Comparison of ENCODE assay signal across 10 cellular contexts in genomic region chr3:44995142-44995770, GRCh38. TPM values are rescaled to one million over a fixed set of nuclear protein-coding genes. Genes with fewer than 3 reads are reported as not detected.
DNase-seq lines count a peak whose midpoint lies in the region; ATAC-seq lines count a peak whose summit lies in the region.
"Had no signal": no experiment of that assay in that cellular context is flagged by ENCODE, and none has a peak within 500 bp of the region (broad histone marks: within the 10 kb centered on the region; RNA-seq: fewer than 3 reads in every experiment).

No MANE protein-coding gene starts in this region.

- H3K36me3 Mint-ChIP-seq in stimulated activated memory B cell treated with anti-CD40 and anti-IgM and Interleukin-4, amounts not matched to agents 10 μg/mL and 1 μg/mL and 100 μg/mL, for 72 hours: peaks cover 71% of the 10 kb centered on the region

- DNase-seq in Caki2 (ENCODE audit: low read depth) (peak; percentile 75), NCI-H1417 treated with DMSO at 0.1 percent for 48 hours (lab: John Stamatoyannopoulos, UW) (peak; percentile 20), caudate nucleus (lab: John Stamatoyannopoulos, UW) (peak in 4 of 61 donors; percentile 5 to 50 (median 14)), myocyte (ENCODE audit: low read depth) (peak; percentile 41), HUDEP-2 (lab: John Stamatoyannopoulos, UW; ENCODE audit: unreplicated experiment in 76 of 76) (no peak)
- no peak for DNase-seq in activated CD4-positive, alpha-beta T cell treated with anti-CD3 and anti-CD28 coated beads, Interleukin-2, amount 50 U/mL, for 48 hours
- DNase-seq: activated CD4-positive, alpha-beta memory T cell treated with anti-CD3 and anti-CD28 coated beads for 36 hours had no signal

- peak overlapping the region; percentile 24 for H3K27ac ChIP-seq in caudate nucleus (ENCODE audit: low read depth, low read length)

- H3K27ac Mint-ChIP-seq in stimulated activated memory B cell treated with anti-CD40 and anti-IgM and Interleukin-4, amounts not matched to agents 10 μg/mL and 1 μg/mL and 100 μg/mL, for 72 hours: no peak overlapping the region

- no peaks in the 10 kb centered on the region for H3K27me3 Mint-ChIP-seq in stimulated activated memory B cell treated with anti-CD40 and anti-IgM and Interleukin-4, amounts not matched to agents 10 μg/mL and 1 μg/mL and 100 μg/mL, for 72 hours
- H3K27me3 Mint-ChIP-seq: activated CD4-positive, alpha-beta memory T cell treated with anti-CD3 and anti-CD28 coated beads for 36 hours had no signal

- H3K9me3 Mint-ChIP-seq in stimulated activated memory B cell treated with anti-CD40 and anti-IgM and Interleukin-4, amounts not matched to agents 10 μg/mL and 1 μg/mL and 100 μg/mL, for 72 hours: no peaks in the 10 kb centered on the region
- H3K9me3 Mint-ChIP-seq: activated CD4-positive, alpha-beta memory T cell treated with anti-CD3 and anti-CD28 coated beads for 36 hours had no signal

- no peak for ATAC-seq in GM21381 (IDR thresholded peaks at IDR 0.05; ENCODE audit: unreplicated experiment)
- no peak for ATAC-seq in stimulated activated memory B cell treated with anti-CD40 and anti-IgM and Interleukin-4, amounts not matched to agents 10 μg/mL and 1 μg/mL and 100 μg/mL, for 72 hours
- ATAC-seq: GM12878 had no signal

- H3K4me3 Mint-ChIP-seq in stimulated activated memory B cell treated with anti-CD40 and anti-IgM and Interleukin-4, amounts not matched to agents 10 μg/mL and 1 μg/mL and 100 μg/mL, for 72 hours: no peak overlapping the region
- H3K4me3 Mint-ChIP-seq: activated CD4-positive, alpha-beta memory T cell treated with anti-CD3 and anti-CD28 coated beads for 36 hours had no signal

- in situ Hi-C loops in Caki2 (cut with HindIII; ENCODE audit: low pct_unique_long_range_greater_than_20kb, low sequenced_read_pairs): no loop called here

- H3K4me1 Mint-ChIP-seq in stimulated activated memory B cell treated with anti-CD40 and anti-IgM and Interleukin-4, amounts not matched to agents 10 μg/mL and 1 μg/mL and 100 μg/mL, for 72 hours: peaks cover 8% of the 10 kb centered on the region

RNA-seq across cellular contexts. Expression of gene EXOSC7, which starts 19.2 kb away (rescaled TPM):
- total RNA-seq in Caki2 (2014; rRNA removed; shearing (Covaris generic); ENCODE audit: low replicate concordance): 24.0 and 28.1 TPM in 2 replicates
- total RNA-seq in myocyte: 66.9 and 93.0 TPM in 2 replicates
- polyA plus RNA-seq in myocyte (2012): 77.1 TPM

RNA-seq across cellular contexts. Expression of gene ZDHHC3, which starts 19.3 kb away (rescaled TPM):
- 56.6 and 76.1 TPM in 2 replicates for total RNA-seq in Caki2 (2014; rRNA removed; shearing (Covaris generic); ENCODE audit: low replicate concordance)
- 60.7 and 66.0 TPM in 2 replicates for total RNA-seq in myocyte
- 65.2 TPM for polyA plus RNA-seq in myocyte (2012)

RNA-seq across cellular contexts. Expression of gene CLEC3B, which starts 30.8 kb away (rescaled TPM):
- total RNA-seq in Caki2 (2014; rRNA removed; shearing (Covaris generic); ENCODE audit: low replicate concordance): not detected in 2 replicates
- 0.75 TPM in 1 of 2 replicates, not detected in the other for total RNA-seq in myocyte
- 2.9 TPM for polyA plus RNA-seq in myocyte (2012)
- total RNA-seq: activated CD4-positive, alpha-beta memory T cell treated with anti-CD3 and anti-CD28 coated beads for 36 hours had no signal
- polyA plus RNA-seq: GM12878 had no signal

Comparison
In these comparisons a context has a peak if more than half of its experiments do, and no peak if none do; other contexts are left out.
1. DNase-seq: peak in Caki2 (single experiment), NCI-H1417 treated with DMSO at 0.1 percent for 48 hours (single experiment) and myocyte (single experiment); none in HUDEP-2 (0 of 76) and activated CD4-positive, alpha-beta T cell treated with anti-CD3 and anti-CD28 coated beads, Interleukin-2, amount 50 U/mL, for 48 hours (0 of 2).